Comparison of ENCODE assay signal across 11 cellular contexts in genomic region chr5:150541397-150541675, GRCh38. TPM values are rescaled to one million over a fixed set of nuclear protein-coding genes. Genes with fewer than 3 reads are reported as not detected.
A peak's percentile ranks its signal among the peaks of the same experiment; 100 is the strongest.
DNase-seq lines count a peak whose midpoint lies in the region; ATAC-seq, FAIRE-seq and TF ChIP-seq lines count a peak whose summit lies in the region.
"Had no signal": no experiment of that assay in that cellular context is flagged by ENCODE, and none has a peak within 500 bp of the region (broad histone marks: within the 10 kb centered on the region; RNA-seq: fewer than 3 reads in every experiment).

No MANE protein-coding gene starts in this region.

- TF ChIP-seq RAD21 in HepG2 (CRISPR knock-in tag; IDR thresholded peaks at IDR 0.05) = no peak

- no peak overlapping the region for H3K4me3 ChIP-seq in GM23248
- H3K4me3 ChIP-seq in mammary epithelial cell (replicated peaks in 1 of 3; ENCODE audit: insufficient read depth in 1 of 3, low read depth in 2 of 3, low read length in 3 of 3) = no peak overlapping the region
- H3K4me3 ChIP-seq in HepG2 (replicated peaks in 1 of 3; ENCODE audit: insufficient read depth in 1 of 3, low read depth in 2 of 3, low read length in 3 of 3) = 0 out of 6 replicates have a peak overlapping the region, but pooled peaks of 1 of the 3 experiments have one; percentile 3
- H3K4me3 ChIP-seq in smooth muscle cell = no peak overlapping the region

- BruUV-seq in mammary epithelial cell (replicated peaks; lab: Mats Ljungman, UMichigan) (no TSS peak), HepG2 (replicated peaks; lab: Mats Ljungman, UMichigan) (no TSS peak)

- dilution Hi-C loops in mammary epithelial cell (cut with HindIII; ENCODE audit: low sequenced_read_pairs) = no loop called here

- intact Hi-C loops in mammary epithelial cell (cut with micrococcal nuclease) (loop anchor here (2.0 kb wide), 1 partner anchor 67 kb away; no protein-coding TSS in a partner anchor), HepG2 (cut with micrococcal nuclease; ENCODE audit: unreplicated experiment) (loop anchor here (5.0 kb wide), 1 partner anchor 39 kb away; no protein-coding TSS in a partner anchor)

- no peaks in the 10 kb centered on the region for H3K36me3 Mint-ChIP-seq in T-helper 2 cell treated with Interferon-gamma antibody and Interleukin-4, amounts not matched to agents 5 μg/mL and 100 μg/mL, for 36 hours (ENCODE audit: low read depth)

- CTCF ChIA-PET in mammary epithelial cell (lab: Charles Lee; ENCODE audit: low non-redundant PET) = no interaction called here
- CTCF ChIA-PET in HepG2 (lab: Yijun Ruan, JAX; ENCODE audit: low intra/inter-chr PET ratio, low total read pairs) = no interaction called here

- peaks cover 70% of the 10 kb centered on the region for H3K79me2 ChIP-seq in GM23248 (ENCODE audit: insufficient read depth)
- no peaks in the 10 kb centered on the region for H3K79me2 ChIP-seq in mammary epithelial cell (ENCODE audit: insufficient read depth, low read length)
- H3K79me2 ChIP-seq in HepG2 (ENCODE audit: insufficient read depth, low read length) = no peaks in the 10 kb centered on the region
- H3K79me2 ChIP-seq in smooth muscle cell (ENCODE audit: low read depth) = no peaks in the 10 kb centered on the region

- H3K4me2 ChIP-seq in GM23248 (ENCODE audit: unreplicated experiment) (no peak overlapping the region), mammary epithelial cell (ENCODE audit: insufficient read depth, low read depth, low read length) (peak overlapping the region; percentile 3), HepG2 (ENCODE audit: low read depth, low read length) (peak overlapping the region; percentile 29), smooth muscle cell (peak overlapping the region; percentile 48)

- H3K9ac ChIP-seq in GM23248 = peak overlapping the region; percentile 46; the same call in 1 of the 2 replicates
- H3K9ac ChIP-seq in mammary epithelial cell (ENCODE audit: insufficient read depth, low read length) = no peak overlapping the region
- H3K9ac ChIP-seq in HepG2 (ENCODE audit: insufficient read depth, low read depth, low read length) = peak overlapping the region; percentile 70
- H3K9ac ChIP-seq in smooth muscle cell (ENCODE audit: low read depth) = peak overlapping the region; percentile 39

- DNase-seq in GM23248 = no peak
- DNase-seq in mammary epithelial cell = no peak
- no peak for DNase-seq in HepG2 (ENCODE audit: low spot score)
- DNase-seq in smooth muscle cell (lab: John Stamatoyannopoulos, UW; ENCODE audit: unreplicated experiment) = no peak
- no peak for DNase-seq in NCI-H2107 treated with DMSO at 0.1 percent for 48 hours (lab: John Stamatoyannopoulos, UW; ENCODE audit: unreplicated experiment)
- no peak for DNase-seq in NOMO-1 treated with dmso at 0.1 percent for 144 hours (lab: John Stamatoyannopoulos, UW; ENCODE audit: unreplicated experiment)
- DNase-seq in T-helper 2 cell treated with Interferon-gamma antibody and Interleukin-4, amounts not matched to agents 5 μg/mL and 100 μg/mL, for 36 hours (ENCODE audit: low spot score) = no peak
- DNase-seq in NCI-H1417 treated with DMSO at 0.1 percent for 48 hours (lab: John Stamatoyannopoulos, UW) = no peak
- DNase-seq: activated CD8-positive, alpha-beta T cell treated with anti-CD3 and anti-CD28 coated beads, Interleukin-2, amount 10 ng/mL, durations not matched to agents 7 days and 5 days had no signal

- no peaks in the 10 kb centered on the region for H3K9me2 ChIP-seq in GM23248 (ENCODE audit: insufficient read depth)

- H4K20me1 ChIP-seq in GM23248 (ENCODE audit: insufficient read depth) (0 out of 2 replicates have a peak, but pooled peaks cover 2% of the 10 kb centered on the region), mammary epithelial cell (ENCODE audit: insufficient read depth, low read length) (no peaks in the 10 kb centered on the region), HepG2 (ENCODE audit: insufficient read depth, low read length) (no peaks in the 10 kb centered on the region), smooth muscle cell (ENCODE audit: low read depth) (peaks cover 25% of the 10 kb centered on the region)

- TF ChIP-seq EP300 in HepG2 (IDR thresholded peaks at IDR 0.05; ENCODE audit: low read depth in 2 of 2, low read length in 2 of 2) (no peak), HepG2 (CRISPR knock-in tag; IDR thresholded peaks at IDR 0.05; ENCODE audit: borderline replicate concordance) (no peak)

- H3K27ac ChIP-seq in GM23248 (peak overlapping the region; percentile 81), mammary epithelial cell (ENCODE audit: insufficient read depth, low read depth, low read length) (peak overlapping the region; percentile 74), HepG2 (ENCODE audit: extremely low read length, insufficient read depth, low read length) (peak overlapping the region; percentile 89), smooth muscle cell (ENCODE audit: low read depth) (peak overlapping the region; percentile 93)

- no peak overlapping the region for H3K27ac Mint-ChIP-seq in T-helper 2 cell treated with Interferon-gamma antibody and Interleukin-4, amounts not matched to agents 5 μg/mL and 100 μg/mL, for 36 hours
- H3K27ac Mint-ChIP-seq: activated CD8-positive, alpha-beta T cell treated with anti-CD3 and anti-CD28 coated beads, Interleukin-2, amount 10 ng/mL, durations not matched to agents 7 days and 5 days; activated T-helper 17 cell treated with anti-CD3 and anti-CD28 coated beads, Interleukin-2, amount 50 U/mL, for 72 hours had no signal

- peaks cover 48% of the 10 kb centered on the region for H3K4me1 ChIP-seq in GM23248 (ENCODE audit: insufficient read depth)
- H3K4me1 ChIP-seq in mammary epithelial cell (ENCODE audit: insufficient read depth, low read length) = peaks cover 36% of the 10 kb centered on the region
- H3K4me1 ChIP-seq in HepG2 (ENCODE audit: insufficient read depth, low read length) = peaks cover 55% of the 10 kb centered on the region
- H3K4me1 ChIP-seq in smooth muscle cell (ENCODE audit: low read depth) = no peaks in the 10 kb centered on the region

- H3K27me3 ChIP-seq in GM23248 (replicated peaks; ENCODE audit: insufficient read depth) = no peaks in the 10 kb centered on the region
- no peaks in the 10 kb centered on the region for H3K27me3 ChIP-seq in mammary epithelial cell (ENCODE audit: insufficient read depth, low read length)
- H3K27me3 ChIP-seq in HepG2 (ENCODE audit: control insufficient read depth in 1 of 2, insufficient read depth in 2 of 2, low read length in 2 of 2) = no peaks in the 10 kb centered on the region
- H3K27me3 ChIP-seq in smooth muscle cell (ENCODE audit: low read depth) = no peaks in the 10 kb centered on the region

- H3K27me3 Mint-ChIP-seq in T-helper 2 cell treated with Interferon-gamma antibody and Interleukin-4, amounts not matched to agents 5 μg/mL and 100 μg/mL, for 36 hours (ENCODE audit: low read depth) = no peaks in the 10 kb centered on the region
- H3K27me3 Mint-ChIP-seq: activated T-helper 17 cell treated with anti-CD3 and anti-CD28 coated beads, Interleukin-2, amount 50 U/mL, for 72 hours had no signal

- no peak for TF ChIP-seq CTCF in mammary epithelial cell (conservative IDR thresholded peaks at IDR 0.05 in 1 of 2, IDR thresholded peaks at IDR 0.05 in 1 of 2; ENCODE audit: extremely low read depth in 1 of 2, insufficient read depth in 1 of 2, low read depth in 1 of 2, low read length in 2 of 2)
- no peak for TF ChIP-seq CTCF in HepG2 (CRISPR knock-in tag; IDR thresholded peaks at IDR 0.05)
- no peak for TF ChIP-seq CTCF in smooth muscle cell (IDR thresholded peaks at IDR 0.05; ENCODE audit: borderline replicate concordance, insufficient read depth, poor library complexity, severe bottlenecking)

- ATAC-seq in HepG2 = no peak
- ATAC-seq: activated CD8-positive, alpha-beta T cell treated with anti-CD3 and anti-CD28 coated beads, Interleukin-2, amount 10 ng/mL, durations not matched to agents 7 days and 5 days; activated T-helper 17 cell treated with anti-CD3 and anti-CD28 coated beads, Interleukin-2, amount 50 U/mL, for 72 hours had no signal

- POLR2A ChIA-PET in HepG2 (lab: Yijun Ruan, JAX) = interaction anchor here (1.0 to 3.6 kb wide), 11 partner anchors 11 to 112 kb away, joined by 4 to 86 read pairs (median 10); partner anchors contain the start of gene RPS14

- no peak for FAIRE-seq in HepG2 (lab: Jason Lieb, UNC)
- FAIRE-seq: GM18507 had no signal

- no peaks in the 10 kb centered on the region for H3K9me3 Mint-ChIP-seq in T-helper 2 cell treated with Interferon-gamma antibody and Interleukin-4, amounts not matched to agents 5 μg/mL and 100 μg/mL, for 36 hours
- H3K9me3 Mint-ChIP-seq: activated T-helper 17 cell treated with anti-CD3 and anti-CD28 coated beads, Interleukin-2, amount 50 U/mL, for 72 hours had no signal

- H3K36me3 ChIP-seq in GM23248 (ENCODE audit: low read depth) (peaks cover 68% of the 10 kb centered on the region), mammary epithelial cell (ENCODE audit: insufficient read depth, low read length) (peaks cover 16% of the 10 kb centered on the region), HepG2 (replicated peaks in 1 of 2; ENCODE audit: control insufficient read depth in 1 of 2, insufficient read depth in 2 of 2, low read length in 2 of 2) (peaks cover 14 to 54% of the 10 kb centered on the region in 2 experiments), smooth muscle cell (ENCODE audit: low read depth) (peaks cover 10% of the 10 kb centered on the region)

- TF ChIP-seq POLR2A in HepG2 (IDR thresholded peaks at IDR 0.05; ENCODE audit: insufficient read depth in 1 of 2, low read depth in 2 of 2, low read length in 2 of 2) = no peak

- H3K9me3 ChIP-seq in GM23248 (ENCODE audit: low read depth) (no peaks in the 10 kb centered on the region), mammary epithelial cell (replicated peaks; ENCODE audit: insufficient read depth, low read length) (no peaks in the 10 kb centered on the region), HepG2 (ENCODE audit: low read length) (no peaks in the 10 kb centered on the region), smooth muscle cell (replicated peaks; ENCODE audit: low read depth) (no peaks in the 10 kb centered on the region)

- no peak overlapping the region for H3K4me3 Mint-ChIP-seq in T-helper 2 cell treated with Interferon-gamma antibody and Interleukin-4, amounts not matched to agents 5 μg/mL and 100 μg/mL, for 36 hours
- H3K4me3 Mint-ChIP-seq: activated CD8-positive, alpha-beta T cell treated with anti-CD3 and anti-CD28 coated beads, Interleukin-2, amount 10 ng/mL, durations not matched to agents 7 days and 5 days; activated T-helper 17 cell treated with anti-CD3 and anti-CD28 coated beads, Interleukin-2, amount 50 U/mL, for 72 hours had no signal

- H3F3A ChIP-seq in GM23248 (ENCODE audit: insufficient read depth) (peaks cover 55% of the 10 kb centered on the region), smooth muscle cell (ENCODE audit: low read depth) (peaks cover 11% of the 10 kb centered on the region)

- H3K4me1 Mint-ChIP-seq in T-helper 2 cell treated with Interferon-gamma antibody and Interleukin-4, amounts not matched to agents 5 μg/mL and 100 μg/mL, for 36 hours (ENCODE audit: low read depth) = no peaks in the 10 kb centered on the region
- H3K4me1 Mint-ChIP-seq: activated T-helper 17 cell treated with anti-CD3 and anti-CD28 coated beads, Interleukin-2, amount 50 U/mL, for 72 hours had no signal

- H2AFZ ChIP-seq in GM23248 (no peak overlapping the region), mammary epithelial cell (ENCODE audit: low read depth, low read length) (no peak overlapping the region), HepG2 (ENCODE audit: low read length) (no peak overlapping the region), smooth muscle cell (ENCODE audit: low read depth) (no peak overlapping the region)

- in situ Hi-C loops in GM23248 (cut with MboI) (loop anchor here (5.0 kb wide), 1 partner anchor 84 kb away; no protein-coding TSS in a partner anchor), mammary epithelial cell (cut with MboI; ENCODE audit: low sequenced_read_pairs in 2 of 2) (loop anchor here in 1 of 2 donors (10.0 kb wide), 1 partner anchor 57 kb away; no protein-coding TSS in a partner anchor), HepG2 (cut with HindIII; ENCODE audit: extremely low pct_ligation_motif_present, low pct_unique_long_range_greater_than_20kb) (loop anchor here (10.0 kb wide), 1 partner anchor 87 kb away; no protein-coding TSS in a partner anchor)

- WGBS in GM23248 (ENCODE audit: low coverage in 1 of 2, low lambda C conversion rate in 2 of 2, missing lambda C conversion rate in 2 of 2), 2 experiments = 90% methylated on average over 6 of the region's 6 CpGs
- 94% methylated on average over 3 of the region's 6 CpGs for WGBS in mammary epithelial cell (ENCODE audit: low coverage, missing lambda C conversion rate)
- 94% methylated on average over 5 of the region's 6 CpGs for WGBS in HepG2 (ENCODE audit: low lambda C conversion rate)
- WGBS in smooth muscle cell (ENCODE audit: low lambda C conversion rate) = 90% methylated on average over 6 of the region's 6 CpGs

RNA-seq across cellular contexts. Expression of gene NDST1, which starts 33.4 kb away (rescaled TPM):
- total RNA-seq in GM23248 (2014; rRNA removed; shearing (Covaris generic)) = 129 and 159 TPM in 2 replicates
- 39.1 and 41.3 TPM in 2 replicates for polyA plus RNA-seq in GM23248 (2016; fragmentation: Nextera tagmentation; extraction: Ambion mirVana)
- 100 to 1,000 TPM; 114 to 128 TPM for total RNA-seq in mammary epithelial cell
- 43.2 TPM for polyA plus RNA-seq in mammary epithelial cell
- polyA minus RNA-seq in mammary epithelial cell = 101 TPM
- 22.1 and 26.2 TPM in 2 replicates for total RNA-seq in HepG2 (2016; rRNA removed; fragmentation: Illumina TruSeq; extraction: Trizol)
- total RNA-seq in HepG2 (2016; cell fraction: cytosol; rRNA removed; fragmentation: Illumina TruSeq; extraction: Trizol; ENCODE audit: low read depth) = 6.5 and 8.8 TPM in 2 replicates
- total RNA-seq in HepG2 (2016; cell fraction: insoluble cytoplasmic fraction; rRNA removed; fragmentation: Illumina TruSeq; extraction: Trizol) = 19.6 and 25.2 TPM in 2 replicates
- total RNA-seq in HepG2 (2016; cell fraction: membrane; rRNA removed; fragmentation: Illumina TruSeq; extraction: Trizol) = 16.4 and 18.4 TPM in 2 replicates
- total RNA-seq in HepG2 (2016; cell fraction: nucleus; rRNA removed; fragmentation: Illumina TruSeq; extraction: Trizol) = 25.2 and 29.3 TPM in 2 replicates
- polyA plus RNA-seq in HepG2 (2011; rRNA removed) = 23.8 and 35.0 TPM in 2 replicates
- 18.9 and 20.3 TPM in 2 replicates for polyA plus RNA-seq in HepG2 (2011; cell fraction: cytosol; rRNA removed)
- 67.6 and 71.1 TPM in 2 replicates for polyA plus RNA-seq in HepG2 (2011; cell fraction: nucleus; rRNA removed)
- 36.0 and 40.8 TPM in 2 replicates for polyA plus RNA-seq in HepG2 (2012)
- 2.7 and 3.1 TPM in 2 replicates for polyA plus RNA-seq in HepG2 (2016; cell fraction: cytosol; fragmentation: Illumina TruSeq; extraction: Trizol; ENCODE audit: low read depth)
- 15.4 and 18.3 TPM in 2 replicates for polyA plus RNA-seq in HepG2 (2016; cell fraction: insoluble cytoplasmic fraction; fragmentation: Illumina TruSeq; extraction: Trizol; ENCODE audit: low read depth)
- polyA plus RNA-seq in HepG2 (2016; cell fraction: membrane; fragmentation: Illumina TruSeq; extraction: Trizol; ENCODE audit: low read depth) = 7.8 TPM in 2 replicates
- 29.1 and 30.9 TPM in 2 replicates for polyA plus RNA-seq in HepG2 (2016; cell fraction: nucleus; fragmentation: Illumina TruSeq; extraction: Trizol; ENCODE audit: insufficient read depth, low read depth)
- 12.5 and 73.9 TPM in 2 replicates for polyA minus RNA-seq in HepG2 (2011; rRNA and poly(A)+ RNA removed; ENCODE audit: low replicate concordance)
- 20.8 and 29.5 TPM in 2 replicates for polyA minus RNA-seq in HepG2 (2011; cell fraction: cytosol; rRNA and poly(A)+ RNA removed)
- polyA minus RNA-seq in HepG2 (2011; cell fraction: nucleus; rRNA and poly(A)+ RNA removed) = 55.1 and 55.2 TPM in 2 replicates
- 53.0 and 64.6 TPM in 2 replicates for total RNA-seq in smooth muscle cell
- polyA plus RNA-seq in smooth muscle cell = 32.4 and 42.1 TPM in 2 replicates
